Comparison of ENCODE assay signal across 2 cellular contexts in genomic region chr1:145863272-145863671, GRCh38.
TF ChIP-seq lines count a peak whose summit lies in the region.

No MANE protein-coding gene starts in this region.

TF ChIP-seq in SK-N-SH, 30 proteins besides CTCF, POLR2A, EP300 and RAD21 (continued from another document):
- no peak for TF ChIP-seq ELF1 (IDR thresholded peaks at IDR 0.05)
- TF ChIP-seq GABPA (IDR thresholded peaks at IDR 0.05; ENCODE audit: low read depth): no peak
- TF ChIP-seq PBX3 (IDR thresholded peaks at IDR 0.05): no peak
- no peak for TF ChIP-seq JUND (IDR thresholded peaks at IDR 0.05)
- TF ChIP-seq MXI1 (IDR thresholded peaks at IDR 0.05; ENCODE audit: low read depth, low read length): no peak
- TF ChIP-seq CHD2 (IDR thresholded peaks at IDR 0.05; ENCODE audit: low read length, partially characterized antibody): no peak
- TF ChIP-seq POLR2AphosphoS5 (IDR thresholded peaks at IDR 0.05; ENCODE audit: low read depth, low read length): no peak
- TF ChIP-seq IRF3 (IDR thresholded peaks at IDR 0.05; ENCODE audit: low read depth, low read length): no peak
- no peak for TF ChIP-seq EZH2phosphoT487 (IDR thresholded peaks at IDR 0.05; ENCODE audit: borderline replicate concordance, low read depth)
- no peak for TF ChIP-seq NFIC (IDR thresholded peaks at IDR 0.05; ENCODE audit: borderline replicate concordance)
- no peak for TF ChIP-seq FOXM1 (IDR thresholded peaks at IDR 0.05; ENCODE audit: low read depth)

TF ChIP-seq in SK-N-SH treated with all-trans-retinoic acid at 6 μM for 48 hours, 23 proteins besides CTCF, POLR2A, EP300 and RAD21 (continued from another document):
- TF ChIP-seq CSDC2 (CRISPR knock-in tag; IDR thresholded peaks at IDR 0.05) (no peak), GLIS3 (CRISPR knock-in tag; IDR thresholded peaks at IDR 0.05) (no peak), TCF4 (CRISPR knock-in tag; IDR thresholded peaks at IDR 0.05; ENCODE audit: borderline replicate concordance) (no peak), ZC3H10 (CRISPR knock-in tag; IDR thresholded peaks at IDR 0.05) (no peak), ISL1 (CRISPR knock-in tag; IDR thresholded peaks at IDR 0.05) (no peak)
